14 cellular contexts compared by ENCODE assay signal in the genomic region with DNA sequence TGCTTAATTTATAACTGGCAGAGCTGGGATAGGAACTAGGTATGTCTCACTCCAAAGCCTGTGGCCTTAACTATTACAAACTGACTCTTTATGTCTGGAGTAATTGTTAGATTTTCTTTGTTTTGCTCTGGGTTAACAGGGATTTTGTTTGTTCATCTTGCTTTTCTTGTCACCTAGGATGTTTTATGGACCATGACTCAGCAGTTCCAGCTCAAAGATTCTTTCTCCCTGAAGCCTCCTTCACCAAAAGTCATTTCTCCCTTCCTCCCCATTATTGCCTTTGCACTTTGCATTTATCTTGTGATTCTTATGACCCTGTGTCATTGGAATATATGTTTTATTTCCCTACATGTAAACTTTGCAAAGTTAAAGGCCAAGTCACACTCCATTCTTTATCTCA.
DNase-seq lines count a peak whose midpoint lies in the region; ATAC-seq and TF ChIP-seq lines count a peak whose summit lies in the region.
"Had no signal": no experiment of that assay in that cellular context is flagged by ENCODE, and none has a peak within 500 bp of the region (broad histone marks: within the 10 kb centered on the region; RNA-seq: fewer than 3 reads in every experiment).

No MANE protein-coding gene starts in this region.

- H4K91ac ChIP-seq in IMR-90 (ENCODE audit: insufficient read depth, low read depth, low read length): no peak overlapping the region

- H3K9ac ChIP-seq in IMR-90 (ENCODE audit: low read depth, low read length): no peak overlapping the region
- H3K9ac ChIP-seq: BLaER1, parathyroid adenoma had no signal

- no peak overlapping the region for H2AFZ ChIP-seq in IMR-90 (replicated peaks; ENCODE audit: low read length, poor library complexity)
- H2AFZ ChIP-seq: parathyroid adenoma had no signal

- H3K4me3 ChIP-seq in IMR-90 (ENCODE audit: insufficient read depth, low read depth, low read length) (no peak overlapping the region), choroid plexus epithelial cell (ENCODE audit: low read depth, low read length) (no peak overlapping the region)
- H3K4me3 ChIP-seq: BLaER1, testis had no signal

- intact Hi-C loops in IMR-90 (cut with micrococcal nuclease): no loop called here

- H3K27ac Mint-ChIP-seq in nephron: peak overlapping the region; percentile 12 to 85 (median 68)
- no peak overlapping the region for H3K27ac Mint-ChIP-seq in activated CD8-positive, alpha-beta memory T cell treated with anti-CD3 and anti-CD28 coated beads, Interleukin-2, amount 10 ng/mL, durations not matched to agents 7 days and 5 days
- no peak overlapping the region for H3K27ac Mint-ChIP-seq in activated CD4-positive, alpha-beta memory T cell treated with anti-CD3 and anti-CD28 coated beads, Interleukin-2, amount 10 ng/mL, durations not matched to agents 7 days and 5 days

- no peak overlapping the region for H3K18ac ChIP-seq in IMR-90 (ENCODE audit: low read depth, low read length)

- no peak overlapping the region for H4K5ac ChIP-seq in IMR-90 (ENCODE audit: low read depth, low read length)

- TF ChIP-seq RAD21 in IMR-90 (IDR thresholded peaks at IDR 0.05; ENCODE audit: low read length): no peak

- no peaks in the 10 kb centered on the region for H3K79me1 ChIP-seq in IMR-90 (ENCODE audit: low read depth in 1 of 2, low read length in 2 of 2)

- in situ Hi-C loops in IMR-90 (cut with MboI; ENCODE audit: low sequenced_read_pairs): no loop called here

- H4K20me1 ChIP-seq in IMR-90 (ENCODE audit: insufficient read depth, low read length): no peaks in the 10 kb centered on the region
- H4K20me1 ChIP-seq: BLaER1 had no signal

- DNase-seq in AG20443 (ENCODE audit: low spot score) (peak; percentile 14), IMR-90 (no peak), choroid plexus epithelial cell (ENCODE audit: low read depth) (peak; percentile 0), NCI-H1048 (lab: John Stamatoyannopoulos, UW) (no peak), DMS 273 treated with DMSO at 0.1 percent for 48 hours (lab: John Stamatoyannopoulos, UW) (no peak)
- DNase-seq in activated CD8-positive, alpha-beta memory T cell treated with anti-CD3 and anti-CD28 coated beads, Interleukin-2, amount 10 ng/mL, durations not matched to agents 7 days and 5 days: no peak
- no peak for DNase-seq in activated CD4-positive, alpha-beta memory T cell treated with anti-CD3 and anti-CD28 coated beads, Interleukin-2, amount 10 ng/mL, durations not matched to agents 7 days and 5 days
- DNase-seq: activated CD4-positive, alpha-beta T cell treated with anti-CD3 and anti-CD28 coated beads, Interleukin-2, amount 50 U/mL, for 1 hour; aorta; NCI-H187 treated with DMSO at 0.1 percent for 48 hours; testis had no signal

- TF ChIP-seq POLR2A in IMR-90 (IDR thresholded peaks at IDR 0.05; ENCODE audit: low read depth, low read length): no peak

- H2AK5ac ChIP-seq in IMR-90 (ENCODE audit: low read depth, low read length): no peak overlapping the region

- dilution Hi-C loops in IMR-90 (cut with HindIII; ENCODE audit: low sequenced_read_pairs, unreplicated experiment): no loop called here

- no peak overlapping the region for H3K14ac ChIP-seq in IMR-90 (replicated peaks; ENCODE audit: low read depth, low read length)

- H2BK120ac ChIP-seq in IMR-90 (ENCODE audit: low read depth, low read length): no peak overlapping the region

- no peak overlapping the region for H2BK20ac ChIP-seq in IMR-90 (ENCODE audit: low read depth, low read length)

- no peaks in the 10 kb centered on the region for H3K4me1 ChIP-seq in IMR-90 (ENCODE audit: control insufficient read depth, insufficient read depth, low read length)
- H3K4me1 ChIP-seq: BLaER1, parathyroid adenoma, testis had no signal

- H3K36me3 ChIP-seq in IMR-90 (ENCODE audit: control insufficient read depth, insufficient read depth, low read length): no peaks in the 10 kb centered on the region
- H3K36me3 ChIP-seq: BLaER1 had no signal

- POLR2A ChIA-PET in IMR-90 (lab: Charles Lee; ENCODE audit: unreplicated experiment): no interaction called here
- POLR2A ChIA-PET in activated CD4-positive, alpha-beta memory T cell treated with anti-CD3 and anti-CD28 coated beads, Interleukin-2, amount 10 ng/mL, durations not matched to agents 7 days and 5 days (lab: Charles Lee): no interaction called here

- H3K9me3 ChIP-seq in IMR-90 (ENCODE audit: control insufficient read depth, insufficient read depth, low read length): no peaks in the 10 kb centered on the region
- H3K9me3 ChIP-seq: BLaER1, testis had no signal

- H3K4ac ChIP-seq in IMR-90 (ENCODE audit: low read depth, low read length): no peak overlapping the region

- H3K56ac ChIP-seq in IMR-90 (ENCODE audit: extremely low read depth, insufficient read depth, low read length): no peak overlapping the region

- no peaks in the 10 kb centered on the region for H3K36me3 Mint-ChIP-seq in nephron (ENCODE audit: low read depth)
- H3K36me3 Mint-ChIP-seq in activated CD8-positive, alpha-beta memory T cell treated with anti-CD3 and anti-CD28 coated beads, Interleukin-2, amount 10 ng/mL, durations not matched to agents 7 days and 5 days: no peaks in the 10 kb centered on the region
- H3K36me3 Mint-ChIP-seq in activated CD4-positive, alpha-beta memory T cell treated with anti-CD3 and anti-CD28 coated beads, Interleukin-2, amount 10 ng/mL, durations not matched to agents 7 days and 5 days (ENCODE audit: low read depth): no peaks in the 10 kb centered on the region

- H4K8ac ChIP-seq in IMR-90 (ENCODE audit: low read depth in 2 of 2, low read length in 2 of 2): no peak overlapping the region

- ATAC-seq in IMR-90 (ENCODE audit: low read depth): no peak
- no peak for ATAC-seq in activated CD8-positive, alpha-beta memory T cell treated with anti-CD3 and anti-CD28 coated beads, Interleukin-2, amount 10 ng/mL, durations not matched to agents 7 days and 5 days

- H2BK5ac ChIP-seq in IMR-90 (ENCODE audit: low read depth, low read length, poor library complexity, severe bottlenecking): no peak overlapping the region

- H3K9me3 Mint-ChIP-seq in nephron: no peaks in the 10 kb centered on the region
- H3K9me3 Mint-ChIP-seq in activated CD8-positive, alpha-beta memory T cell treated with anti-CD3 and anti-CD28 coated beads, Interleukin-2, amount 10 ng/mL, durations not matched to agents 7 days and 5 days (ENCODE audit: low read depth): peaks cover 3% of the 10 kb centered on the region
- no peaks in the 10 kb centered on the region for H3K9me3 Mint-ChIP-seq in activated CD4-positive, alpha-beta memory T cell treated with anti-CD3 and anti-CD28 coated beads, Interleukin-2, amount 10 ng/mL, durations not matched to agents 7 days and 5 days

- H3K4me3 Mint-ChIP-seq in nephron: no peak overlapping the region
- no peak overlapping the region for H3K4me3 Mint-ChIP-seq in activated CD8-positive, alpha-beta memory T cell treated with anti-CD3 and anti-CD28 coated beads, Interleukin-2, amount 10 ng/mL, durations not matched to agents 7 days and 5 days
- no peak overlapping the region for H3K4me3 Mint-ChIP-seq in activated CD4-positive, alpha-beta memory T cell treated with anti-CD3 and anti-CD28 coated beads, Interleukin-2, amount 10 ng/mL, durations not matched to agents 7 days and 5 days

- TF ChIP-seq CTCF in IMR-90 (conservative IDR thresholded peaks at IDR 0.05; ENCODE audit: low read depth, low read length): no peak
- no peak for TF ChIP-seq CTCF in choroid plexus epithelial cell (conservative IDR thresholded peaks at IDR 0.05; ENCODE audit: low read depth, low read length)
- TF ChIP-seq CTCF in nephron (IDR thresholded peaks at IDR 0.05; ENCODE audit: unreplicated experiment in 3 of 3): no peak

- H3K4me2 ChIP-seq in IMR-90 (ENCODE audit: low read depth, low read length): no peak overlapping the region
- H3K4me2 ChIP-seq: BLaER1 had no signal

- H3K27ac ChIP-seq in IMR-90 (ENCODE audit: insufficient read depth, low read length): no peak overlapping the region
- H3K27ac ChIP-seq: BLaER1, parathyroid adenoma, testis had no signal

- H3K23ac ChIP-seq in IMR-90 (ENCODE audit: low read depth, low read length): no peak overlapping the region

- CTCF ChIA-PET in IMR-90 (lab: Yijun Ruan, JAX): no interaction called here
- CTCF ChIA-PET in activated CD8-positive, alpha-beta memory T cell treated with anti-CD3 and anti-CD28 coated beads, Interleukin-2, amount 10 ng/mL, durations not matched to agents 7 days and 5 days (lab: Charles Lee): no interaction called here
- CTCF ChIA-PET in activated CD4-positive, alpha-beta memory T cell treated with anti-CD3 and anti-CD28 coated beads, Interleukin-2, amount 10 ng/mL, durations not matched to agents 7 days and 5 days (lab: Charles Lee): no interaction called here

- H3K9me1 ChIP-seq in IMR-90 (ENCODE audit: insufficient read depth, low read length): no peaks in the 10 kb centered on the region

- no peaks in the 10 kb centered on the region for H3K27me3 ChIP-seq in IMR-90 (ENCODE audit: control insufficient read depth, insufficient read depth, low read length)
- H3K27me3 ChIP-seq: BLaER1, testis had no signal

- no TSS peak for BruUV-seq in IMR-90 (replicated peaks; lab: Mats Ljungman, UMichigan)

- H2AK9ac ChIP-seq in IMR-90 (replicated peaks; ENCODE audit: low read depth, low read length, poor library complexity): no peak overlapping the region

- no peaks in the 10 kb centered on the region for H3K27me3 Mint-ChIP-seq in nephron (ENCODE audit: low read depth)
- no peaks in the 10 kb centered on the region for H3K27me3 Mint-ChIP-seq in activated CD8-positive, alpha-beta memory T cell treated with anti-CD3 and anti-CD28 coated beads, Interleukin-2, amount 10 ng/mL, durations not matched to agents 7 days and 5 days
- no peaks in the 10 kb centered on the region for H3K27me3 Mint-ChIP-seq in activated CD4-positive, alpha-beta memory T cell treated with anti-CD3 and anti-CD28 coated beads, Interleukin-2, amount 10 ng/mL, durations not matched to agents 7 days and 5 days

- H2BK15ac ChIP-seq in IMR-90 (ENCODE audit: low read depth, low read length): no peak overlapping the region

- peaks cover 36% of the 10 kb centered on the region for H3K4me1 Mint-ChIP-seq in nephron
- H3K4me1 Mint-ChIP-seq in activated CD8-positive, alpha-beta memory T cell treated with anti-CD3 and anti-CD28 coated beads, Interleukin-2, amount 10 ng/mL, durations not matched to agents 7 days and 5 days: no peaks in the 10 kb centered on the region
- H3K4me1 Mint-ChIP-seq in activated CD4-positive, alpha-beta memory T cell treated with anti-CD3 and anti-CD28 coated beads, Interleukin-2, amount 10 ng/mL, durations not matched to agents 7 days and 5 days: no peaks in the 10 kb centered on the region

TF ChIP-seq in IMR-90, 13 proteins besides CTCF, POLR2A, EP300 and RAD21 (continues in another document):
- TF ChIP-seq NFE2L2 (IDR thresholded peaks at IDR 0.05; ENCODE audit: low read depth, low read length) (peak; percentile 95), USF2 (IDR thresholded peaks at IDR 0.05; ENCODE audit: low read depth, low read length) (no peak), RFX5 (IDR thresholded peaks at IDR 0.05; ENCODE audit: low read depth, low read length) (no peak)

Comparison
In these comparisons a context has a peak if more than half of its experiments do, and no peak if none do; other contexts are left out.
1. DNase-seq: peak in AG20443 (single experiment) and choroid plexus epithelial cell (single experiment); none in IMR-90 (single experiment), activated CD8-positive, alpha-beta memory T cell treated with anti-CD3 and anti-CD28 coated beads, Interleukin-2, amount 10 ng/mL, durations not matched to agents 7 days and 5 days (single experiment), activated CD4-positive, alpha-beta memory T cell treated with anti-CD3 and anti-CD28 coated beads, Interleukin-2, amount 10 ng/mL, durations not matched to agents 7 days and 5 days (single experiment), NCI-H1048 (single experiment) and DMS 273 treated with DMSO at 0.1 percent for 48 hours (single experiment).
2. H3K27ac Mint-ChIP-seq: peak in nephron (3 of 3); none in activated CD8-positive, alpha-beta memory T cell treated with anti-CD3 and anti-CD28 coated beads, Interleukin-2, amount 10 ng/mL, durations not matched to agents 7 days and 5 days (single experiment) and activated CD4-positive, alpha-beta memory T cell treated with anti-CD3 and anti-CD28 coated beads, Interleukin-2, amount 10 ng/mL, durations not matched to agents 7 days and 5 days (single experiment).